9 cellular contexts compared by ENCODE assay signal in the genomic region with DNA sequence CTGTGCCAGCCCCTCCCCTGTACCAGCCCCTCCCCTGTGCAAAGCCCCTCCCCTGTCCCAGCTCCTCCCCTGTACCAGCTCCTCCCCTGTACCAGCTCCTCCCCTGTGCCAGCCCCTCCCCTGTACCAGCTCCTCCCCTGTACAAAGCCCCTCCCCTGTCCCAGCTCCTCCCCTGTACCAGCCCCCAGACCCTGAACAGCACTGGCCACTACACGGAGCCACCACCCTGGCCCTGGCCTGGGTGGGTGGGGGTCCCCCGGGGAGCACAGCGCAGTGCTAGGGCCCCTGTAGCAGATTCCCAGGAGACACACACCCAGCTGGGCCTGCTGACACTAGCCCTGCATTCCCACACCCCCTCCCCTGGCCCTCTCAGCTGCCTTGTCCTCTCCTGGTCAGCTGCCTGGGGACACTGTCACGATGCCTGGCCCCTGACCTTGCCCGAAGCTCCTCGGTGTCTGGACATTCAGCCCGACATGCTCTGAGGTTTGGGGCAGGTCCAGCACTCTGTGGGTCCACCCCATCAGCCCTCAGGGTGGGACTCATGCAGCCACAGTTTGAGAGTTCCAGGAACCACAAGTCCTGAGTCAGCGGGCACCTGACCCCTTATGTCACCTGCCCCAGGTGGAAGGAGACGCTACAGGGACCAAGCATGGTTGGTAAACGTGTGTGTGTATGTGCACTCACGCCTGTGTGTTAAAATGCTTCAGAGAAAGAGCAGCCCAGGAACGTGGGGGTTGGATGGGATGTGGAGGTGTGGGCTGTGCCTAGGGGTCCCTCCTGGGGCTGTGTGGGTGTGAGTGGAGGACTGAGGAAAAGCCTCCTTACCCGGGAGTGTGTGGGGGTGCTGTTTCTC.
DNase-seq lines count a peak whose midpoint lies in the region; ATAC-seq and TF ChIP-seq lines count a peak whose summit lies in the region.
"Had no signal": no experiment of that assay in that cellular context is flagged by ENCODE, and none has a peak within 500 bp of the region (broad histone marks: within the 10 kb centered on the region; RNA-seq: fewer than 3 reads in every experiment).

No MANE protein-coding gene starts in this region.

- H3K79me2 ChIP-seq in parathyroid adenoma, result no peaks in the 10 kb centered on the region

- H3K9me3 ChIP-seq in CD4-positive, alpha-beta T cell (ENCODE audit: control insufficient read depth, low read length), result no peaks in the 10 kb centered on the region
- no peaks in the 10 kb centered on the region for H3K9me3 ChIP-seq in parathyroid adenoma (ENCODE audit: control insufficient read depth, low read length)

- no peaks in the 10 kb centered on the region for H3K9me3 Mint-ChIP-seq in CD4-positive, alpha-beta T cell
- H3K9me3 Mint-ChIP-seq in Calu3 (ENCODE audit: low read depth, unreplicated experiment), result peaks cover 6% of the 10 kb centered on the region

- intact Hi-C loops in CD4-positive, alpha-beta T cell (cut with DNase I, micrococcal nuclease), result no loop called here
- intact Hi-C loops in Calu3 (cut with micrococcal nuclease; ENCODE audit: unreplicated experiment), result no loop called here

- H3K27ac ChIP-seq in CD4-positive, alpha-beta T cell (ENCODE audit: low read depth, low read length), result no peak overlapping the region
- no peak overlapping the region for H3K27ac ChIP-seq in parathyroid adenoma

- no peaks in the 10 kb centered on the region for H3K27me3 ChIP-seq in CD4-positive, alpha-beta T cell (ENCODE audit: control insufficient read depth, insufficient read depth, low read length)
- no peaks in the 10 kb centered on the region for H3K27me3 ChIP-seq in parathyroid adenoma (ENCODE audit: control insufficient read depth, insufficient read depth, low read length)

- H3K4me3 ChIP-seq in parathyroid adenoma (ENCODE audit: low read depth, low read length), result no peak overlapping the region

- H3K27ac Mint-ChIP-seq in CD4-positive, alpha-beta T cell, result no peak overlapping the region
- no peak overlapping the region for H3K27ac Mint-ChIP-seq in Calu3 (ENCODE audit: unreplicated experiment)

- H3K27me3 Mint-ChIP-seq in CD4-positive, alpha-beta T cell, result no peaks in the 10 kb centered on the region
- H3K27me3 Mint-ChIP-seq in Calu3 (ENCODE audit: unreplicated experiment), result peaks cover 27% of the 10 kb centered on the region

- no peak overlapping the region for H3K9ac ChIP-seq in parathyroid adenoma

- no peak for TF ChIP-seq CTCF in CD4-positive, alpha-beta T cell (IDR thresholded peaks at IDR 0.05)
- TF ChIP-seq CTCF in parathyroid adenoma (IDR thresholded peaks at IDR 0.05), result no peak
- TF ChIP-seq CTCF in Calu3 (IDR thresholded peaks at IDR 0.05; ENCODE audit: unreplicated experiment), result no peak

- H2AFZ ChIP-seq in parathyroid adenoma, result peak overlapping the region; percentile 50

- POLR2A ChIA-PET in CD4-positive, alpha-beta T cell (lab: Charles Lee), result no interaction called here

- H3K4me1 Mint-ChIP-seq in CD4-positive, alpha-beta T cell (ENCODE audit: low read depth), result peaks cover 6% of the 10 kb centered on the region
- H3K4me1 Mint-ChIP-seq in Calu3 (ENCODE audit: low read depth, unreplicated experiment), result no peaks in the 10 kb centered on the region

- H3K36me3 ChIP-seq in parathyroid adenoma (ENCODE audit: control insufficient read depth, insufficient read depth, low read length), result no peaks in the 10 kb centered on the region

- peak overlapping the region; percentile 43 for H3K4me3 Mint-ChIP-seq in CD4-positive, alpha-beta T cell
- H3K4me3 Mint-ChIP-seq in Calu3 (ENCODE audit: low read depth, unreplicated experiment), result no peak overlapping the region

- H3K4me2 ChIP-seq in parathyroid adenoma (ENCODE audit: low read length), result no peak overlapping the region

- DNase-seq in CD4-positive, alpha-beta T cell, result peak in 1 of 10 experiments; percentile 24
- DNase-seq in NAMALWA (ENCODE audit: low spot score) (peak; percentile 53), Calu3 (no peak), OCI-M1 (lab: John Stamatoyannopoulos, UW) (no peak)
- DNase-seq: NCI-H69 had no signal

- CTCF ChIA-PET in CD4-positive, alpha-beta T cell (lab: Charles Lee), result no interaction called here
- CTCF ChIA-PET in Calu3 (lab: Charles Lee), result interaction anchor here (0.6 to 0.9 kb wide), 3 partner anchors 8 to 138 kb away, joined by 3 to 8 read pairs (median 6); no protein-coding TSS in a partner anchor

- ATAC-seq in CD4-positive, alpha-beta T cell (ENCODE audit: poor library complexity), result peak; percentile 39
- ATAC-seq in esophagus mucosa, result peak; percentile 33
- ATAC-seq in GM21723 (IDR thresholded peaks at IDR 0.05; ENCODE audit: unreplicated experiment), result no peak
- ATAC-seq in GM18511 (IDR thresholded peaks at IDR 0.05; ENCODE audit: unreplicated experiment), result no peak

- no peaks in the 10 kb centered on the region for H3K36me3 Mint-ChIP-seq in CD4-positive, alpha-beta T cell (ENCODE audit: low read depth)
- no peaks in the 10 kb centered on the region for H3K36me3 Mint-ChIP-seq in Calu3 (ENCODE audit: insufficient read depth, unreplicated experiment)

- H3K4me1 ChIP-seq in parathyroid adenoma, result peaks cover 31% of the 10 kb centered on the region

- BruUV-seq in Calu3 (replicated peaks; lab: Mats Ljungman, UMichigan), result no TSS peak

Comparison
In these comparisons a context has a peak if more than half of its experiments do, and no peak if none do; other contexts are left out.
1. ATAC-seq: peak in CD4-positive, alpha-beta T cell (single experiment) and esophagus mucosa (single experiment); none in GM21723 (single experiment) and GM18511 (single experiment).